25 cellular contexts compared by ENCODE assay signal in the genomic region with DNA sequence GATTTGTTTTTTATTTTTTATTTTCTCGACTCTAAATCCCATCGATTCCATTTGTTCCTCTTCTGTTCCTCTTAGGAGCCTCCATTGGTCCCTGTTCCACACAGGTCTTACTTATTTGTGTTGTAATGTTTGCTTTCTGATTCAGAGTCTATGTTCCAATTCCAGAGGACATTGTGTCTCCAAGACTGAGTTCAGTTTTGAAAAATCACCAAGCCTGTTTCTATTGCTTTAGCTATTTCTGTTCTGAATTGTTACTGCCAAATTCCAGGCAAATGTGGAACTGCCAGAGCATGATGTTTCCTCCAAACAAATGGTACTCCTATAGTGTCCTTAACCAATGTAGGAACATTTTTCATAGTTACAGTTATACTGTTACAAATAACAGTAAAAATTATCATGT.
A peak's percentile ranks its signal among the peaks of the same experiment; 100 is the strongest.
DNase-seq lines count a peak whose midpoint lies in the region; ATAC-seq, FAIRE-seq and TF ChIP-seq lines count a peak whose summit lies in the region.
"Had no signal": no experiment of that assay in that cellular context is flagged by ENCODE, and none has a peak within 500 bp of the region (broad histone marks: within the 10 kb centered on the region; RNA-seq: fewer than 3 reads in every experiment).

No MANE protein-coding gene starts in this region.

- H3K27ac Mint-ChIP-seq in T-cell, result no peak overlapping the region
- H3K27ac Mint-ChIP-seq: CD8-positive, alpha-beta T cell; IgD-negative memory B cell had no signal

- ATAC-seq in T-cell (replicated peaks in 1 of 4) (no peak), GM21576 (IDR thresholded peaks at IDR 0.05; ENCODE audit: unreplicated experiment) (no peak)
- ATAC-seq: CD8-positive, alpha-beta T cell; Panc1 had no signal

- no peaks in the 10 kb centered on the region for H3K4me1 Mint-ChIP-seq in T-cell
- H3K4me1 Mint-ChIP-seq: IgD-negative memory B cell had no signal

- no peaks in the 10 kb centered on the region for H3K27me3 ChIP-seq in left ventricle myocardium inferior (ENCODE audit: low read depth)
- H3K27me3 ChIP-seq: SJSA1 had no signal

- POLR2A ChIA-PET in T-cell (lab: Charles Lee), result no interaction called here

- H3K9me3 Mint-ChIP-seq in T-cell, result peaks cover 3 to 24% (median 9%) of the 10 kb centered on the region in 3 donors

- no peaks in the 10 kb centered on the region for H3K36me3 Mint-ChIP-seq in T-cell
- H3K36me3 Mint-ChIP-seq: CD8-positive, alpha-beta T cell had no signal

- H3K36me3 ChIP-seq in left ventricle myocardium inferior, result no peaks in the 10 kb centered on the region
- H3K36me3 ChIP-seq: SJSA1 had no signal

- no peaks in the 10 kb centered on the region for H3K9me3 ChIP-seq in left ventricle myocardium inferior (replicated peaks)
- H3K9me3 ChIP-seq: SJSA1 had no signal

- peak; percentile 15 for DNase-seq in DMS53 (lab: John Stamatoyannopoulos, UW)
- no peak for DNase-seq in DMS53 treated with DMSO at 0.1 percent for 48 hours (lab: John Stamatoyannopoulos, UW; ENCODE audit: unreplicated experiment)
- DNase-seq in left ventricle myocardium inferior, result no peak
- peak; percentile 54 for DNase-seq in renal cortical epithelial cell (ENCODE audit: low read depth)
- no peak for DNase-seq in T-cell
- DNase-seq in GM12891 (ENCODE audit: insufficient read length, low spot score), result no peak
- no peak for DNase-seq in head of caudate nucleus
- DNase-seq: C1 segment of cervical spinal cord; CD8-positive, alpha-beta T cell; GDM1; Karpas-422; MV-4-11; NCI-H1694; NCI-H2081; NCI-H2171; NCI-H345; NCI-H524 treated with DMSO at 0.1 percent for 48 hours; NCI-H82 had no signal

- CTCF ChIA-PET in T-cell (lab: Charles Lee), result no interaction called here

- intact Hi-C loops in left ventricle myocardium inferior (cut with micrococcal nuclease) (no loop called here), head of caudate nucleus (cut with DNase I) (no loop called here)

- no peak overlapping the region for H3K4me3 ChIP-seq in left ventricle myocardium inferior
- H3K4me3 ChIP-seq: SJSA1 had no signal

- TF ChIP-seq CTCF in left ventricle myocardium inferior (IDR thresholded peaks at IDR 0.05; ENCODE audit: borderline replicate concordance), result no peak

- H3K27me3 Mint-ChIP-seq in T-cell, result no peaks in the 10 kb centered on the region
- H3K27me3 Mint-ChIP-seq: IgD-negative memory B cell had no signal

- no peak for FAIRE-seq in GM12891 (lab: Jason Lieb, UNC)
- FAIRE-seq: GM19239, H54 had no signal

- no peak for TF ChIP-seq POLR2A in GM12891 (IDR thresholded peaks at IDR 0.05; ENCODE audit: low read depth, low read length)

- no peaks in the 10 kb centered on the region for H3K4me1 ChIP-seq in left ventricle myocardium inferior
- H3K4me1 ChIP-seq: SJSA1 had no signal

- H3K4me3 Mint-ChIP-seq in T-cell, result no peak overlapping the region
- H3K4me3 Mint-ChIP-seq: CD8-positive, alpha-beta T cell; IgD-negative memory B cell had no signal

- peak overlapping the region; percentile 57 for H3K27ac ChIP-seq in left ventricle myocardium inferior (replicated peaks)
- H3K27ac ChIP-seq: 22Rv1, SJSA1 had no signal

TF ChIP-seq in GM12891, 5 proteins besides CTCF, POLR2A, EP300 and RAD21:
- no peak for TF ChIP-seq PAX5 (IDR thresholded peaks at IDR 0.05; ENCODE audit: insufficient read depth, low read length, severe bottlenecking)

Comparison
In these comparisons a context has a peak if more than half of its experiments do, and no peak if none do; other contexts are left out.
1. DNase-seq: peak in DMS53 (single experiment) and renal cortical epithelial cell (single experiment); none in DMS53 treated with DMSO at 0.1 percent for 48 hours (single experiment), left ventricle myocardium inferior (single experiment), T-cell (0 of 34), GM12891 (single experiment) and head of caudate nucleus (0 of 42).